28 cellular contexts compared by ENCODE assay signal in the genomic region with DNA sequence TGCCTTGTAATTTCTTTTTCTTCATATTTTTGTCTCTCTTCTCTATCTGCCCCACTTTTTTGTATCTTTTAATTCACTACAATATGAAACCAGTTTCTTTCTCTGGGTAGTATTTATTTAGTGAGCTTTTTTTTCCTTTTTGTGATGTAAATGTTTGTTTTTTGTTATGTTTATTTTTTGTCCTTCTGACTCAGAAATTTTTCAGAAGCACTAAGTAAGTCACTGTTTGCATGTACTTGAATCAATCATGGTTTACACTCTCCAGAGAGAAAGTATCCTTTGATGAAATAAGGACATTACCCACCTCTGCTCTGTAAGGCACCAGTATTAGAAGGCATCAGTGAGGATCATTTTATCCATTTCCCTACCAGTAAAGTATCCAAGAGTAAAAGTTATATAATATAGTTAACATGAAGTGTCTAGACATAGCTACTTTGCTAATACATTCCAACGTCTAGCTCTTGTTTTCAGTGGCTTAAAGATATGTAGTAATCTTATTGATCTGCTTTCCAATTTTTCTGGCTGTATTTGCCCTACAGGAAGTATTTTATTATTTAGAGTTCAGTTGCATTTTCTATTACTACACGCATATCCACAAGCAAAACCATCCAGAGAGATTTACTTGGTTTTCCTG. TPM values are rescaled to one million over a fixed set of nuclear protein-coding genes. Genes with fewer than 3 reads are reported as not detected.
DNase-seq lines count a peak whose midpoint lies in the region; ATAC-seq, FAIRE-seq and TF ChIP-seq lines count a peak whose summit lies in the region.
"Had no signal": no experiment of that assay in that cellular context is flagged by ENCODE, and none has a peak within 500 bp of the region (broad histone marks: within the 10 kb centered on the region; RNA-seq: fewer than 3 reads in every experiment).

No MANE protein-coding gene starts in this region.

- no peak for DNase-seq in stimulated activated naive CD8-positive, alpha-beta T cell treated with anti-CD3 and anti-CD28 coated beads, Interleukin-15, amount 100 ng/mL, for 72 hours
- no peak for DNase-seq in stimulated activated naive CD8-positive, alpha-beta T cell treated with anti-CD3 and anti-CD28 coated beads, Interleukin-15, Interleukin-2, amounts not matched to agents 100 U/mL and 50 U/mL, for 24 hours
- no peak for DNase-seq in T-helper 2 cell treated with Interferon-gamma antibody and Interleukin-4, amounts not matched to agents 5 μg/mL and 100 μg/mL, for 36 hours (ENCODE audit: low spot score)
- DNase-seq in upper lobe of right lung, result no peak
- no peak for DNase-seq in stimulated activated CD4-positive, alpha-beta T cell treated with anti-CD3 and anti-CD28 coated beads, Interleukin-4, amount 100 ng/mL, for 24 hours
- no peak for DNase-seq in NCI-H510A treated with DMSO at 0.1 percent for 48 hours (lab: John Stamatoyannopoulos, UW)
- no peak for DNase-seq in CD4-positive, alpha-beta memory T cell
- DNase-seq: activated CD4-positive, alpha-beta T cell treated with anti-CD3 and anti-CD28 coated beads for 1 hour; activated effector memory CD4-positive, alpha-beta T cell treated with Interleukin-2 at 50 U/mL for 16 hours; adrenal gland; dorsolateral prefrontal cortex; foreskin keratinocyte; GDM1; hypothalamus; kidney; NCI-H1436; NCI-H524; sigmoid colon; SK-N-SH; stimulated activated naive CD4-positive, alpha-beta T cell had no signal

- no peaks in the 10 kb centered on the region for H3K27me3 Mint-ChIP-seq in stimulated activated naive CD8-positive, alpha-beta T cell treated with anti-CD3 and anti-CD28 coated beads, Interleukin-15, amount 100 ng/mL, for 72 hours
- peaks cover 3% of the 10 kb centered on the region for H3K27me3 Mint-ChIP-seq in T-helper 2 cell treated with Interferon-gamma antibody and Interleukin-4, amounts not matched to agents 5 μg/mL and 100 μg/mL, for 36 hours (ENCODE audit: low read depth)
- H3K27me3 Mint-ChIP-seq in CD4-positive, alpha-beta memory T cell, result no peaks in the 10 kb centered on the region

- POLR2A ChIA-PET in CD4-positive, alpha-beta memory T cell (lab: Charles Lee; ENCODE audit: partially characterized antibody), result no interaction called here

- H3K9me3 ChIP-seq in upper lobe of right lung, result no peaks in the 10 kb centered on the region
- H3K9me3 ChIP-seq in CD4-positive, alpha-beta memory T cell (ENCODE audit: control insufficient read depth in 1 of 2, low read length in 2 of 2), result no peaks in the 10 kb centered on the region
- H3K9me3 ChIP-seq: adrenal gland, sigmoid colon, SK-N-SH, tibial nerve had no signal

- peak; percentile 56 for FAIRE-seq in islet of Langerhans (lab: Jason Lieb, UNC)
- FAIRE-seq: H1, HTR-8/SVneo, kidney had no signal

- H3K36me3 ChIP-seq in upper lobe of right lung, result no peaks in the 10 kb centered on the region
- H3K36me3 ChIP-seq in CD4-positive, alpha-beta memory T cell (ENCODE audit: insufficient read depth, low read length), result no peaks in the 10 kb centered on the region
- H3K36me3 ChIP-seq: adrenal gland, cardiac muscle cell, sigmoid colon, tibial nerve had no signal

- peaks cover 6% of the 10 kb centered on the region for H3K36me3 Mint-ChIP-seq in T-helper 2 cell treated with Interferon-gamma antibody and Interleukin-4, amounts not matched to agents 5 μg/mL and 100 μg/mL, for 36 hours (ENCODE audit: low read depth)
- H3K36me3 Mint-ChIP-seq in CD4-positive, alpha-beta memory T cell, result no peaks in the 10 kb centered on the region

- ATAC-seq in stimulated activated naive CD8-positive, alpha-beta T cell treated with anti-CD3 and anti-CD28 coated beads, Interleukin-15, amount 100 ng/mL, for 72 hours, result no peak
- no peak for ATAC-seq in stimulated activated naive CD8-positive, alpha-beta T cell treated with anti-CD3 and anti-CD28 coated beads, Interleukin-15, Interleukin-2, amounts not matched to agents 100 U/mL and 50 U/mL, for 24 hours
- ATAC-seq in upper lobe of right lung, result no peak
- ATAC-seq: foreskin keratinocyte had no signal

- CTCF ChIA-PET in CD4-positive, alpha-beta memory T cell (lab: Charles Lee; ENCODE audit: partially characterized antibody), result interaction anchor here (1.0 to 2.8 kb wide), 3 partner anchors 14 to 165 kb away, joined by 3 to 9 read pairs (median 4); no protein-coding TSS in a partner anchor

- H3K4me1 ChIP-seq in upper lobe of right lung, result peaks cover 17% of the 10 kb centered on the region
- H3K4me1 ChIP-seq in CD4-positive, alpha-beta memory T cell (ENCODE audit: insufficient read depth, low read length), result no peaks in the 10 kb centered on the region
- H3K4me1 ChIP-seq: foreskin keratinocyte had no signal

- intact Hi-C loops in upper lobe of right lung (cut with DNase I), result loop anchor here (10.0 kb wide), 1 partner anchor 156 kb away; no protein-coding TSS in a partner anchor
- intact Hi-C loops in CD4-positive, alpha-beta memory T cell (cut with micrococcal nuclease), result no loop called here

- H3K27ac Mint-ChIP-seq in stimulated activated naive CD8-positive, alpha-beta T cell treated with anti-CD3 and anti-CD28 coated beads, Interleukin-15, amount 100 ng/mL, for 72 hours, result peak overlapping the region in 1 of 2 donors; percentile 19
- H3K27ac Mint-ChIP-seq in T-helper 2 cell treated with Interferon-gamma antibody and Interleukin-4, amounts not matched to agents 5 μg/mL and 100 μg/mL, for 36 hours, result peak overlapping the region; percentile 17
- no peak overlapping the region for H3K27ac Mint-ChIP-seq in CD4-positive, alpha-beta memory T cell

- no peak for TF ChIP-seq CTCF in upper lobe of right lung (IDR thresholded peaks at IDR 0.05)

- H3K9me3 Mint-ChIP-seq in stimulated activated naive CD8-positive, alpha-beta T cell treated with anti-CD3 and anti-CD28 coated beads, Interleukin-15, amount 100 ng/mL, for 72 hours, result no peaks in the 10 kb centered on the region
- H3K9me3 Mint-ChIP-seq in T-helper 2 cell treated with Interferon-gamma antibody and Interleukin-4, amounts not matched to agents 5 μg/mL and 100 μg/mL, for 36 hours, result no peaks in the 10 kb centered on the region
- H3K9me3 Mint-ChIP-seq in CD4-positive, alpha-beta memory T cell, result no peaks in the 10 kb centered on the region

- H3K4me3 Mint-ChIP-seq in stimulated activated naive CD8-positive, alpha-beta T cell treated with anti-CD3 and anti-CD28 coated beads, Interleukin-15, amount 100 ng/mL, for 72 hours, result peak overlapping the region; percentile 29 to 56
- H3K4me3 Mint-ChIP-seq in T-helper 2 cell treated with Interferon-gamma antibody and Interleukin-4, amounts not matched to agents 5 μg/mL and 100 μg/mL, for 36 hours, result peak overlapping the region; percentile 2
- no peak overlapping the region for H3K4me3 Mint-ChIP-seq in CD4-positive, alpha-beta memory T cell

- peak overlapping the region; percentile 33 for H3K27ac ChIP-seq in upper lobe of right lung
- H3K27ac ChIP-seq in CD4-positive, alpha-beta memory T cell (ENCODE audit: low read depth, low read length), result no peak overlapping the region
- H3K27ac ChIP-seq: adrenal gland, cardiac muscle cell, dorsolateral prefrontal cortex, epithelial cell of prostate, foreskin keratinocyte, RWPE1, tibial nerve had no signal

- no peaks in the 10 kb centered on the region for H3K27me3 ChIP-seq in upper lobe of right lung
- H3K27me3 ChIP-seq in CD4-positive, alpha-beta memory T cell (ENCODE audit: insufficient read depth, low read length), result no peaks in the 10 kb centered on the region
- H3K27me3 ChIP-seq: adrenal gland, cardiac muscle cell, dorsolateral prefrontal cortex, foreskin keratinocyte, sigmoid colon, tibial nerve had no signal

- no peak overlapping the region for H3K4me3 ChIP-seq in upper lobe of right lung
- no peak overlapping the region for H3K4me3 ChIP-seq in CD4-positive, alpha-beta memory T cell (ENCODE audit: low read length in 2 of 2)
- H3K4me3 ChIP-seq: adrenal gland, cardiac muscle cell, dorsolateral prefrontal cortex, lung, sigmoid colon, tibial nerve had no signal

- H3K4me1 Mint-ChIP-seq in stimulated activated naive CD8-positive, alpha-beta T cell treated with anti-CD3 and anti-CD28 coated beads, Interleukin-15, amount 100 ng/mL, for 72 hours, result peaks cover 78% of the 10 kb centered on the region
- peaks cover 40% of the 10 kb centered on the region for H3K4me1 Mint-ChIP-seq in T-helper 2 cell treated with Interferon-gamma antibody and Interleukin-4, amounts not matched to agents 5 μg/mL and 100 μg/mL, for 36 hours (ENCODE audit: low read depth)
- peaks cover 3 to 10% (median 6%) of the 10 kb centered on the region in 4 donors for H3K4me1 Mint-ChIP-seq in CD4-positive, alpha-beta memory T cell

RNA-seq across cellular contexts. Expression of a gene that starts 25.4 kb away (rescaled TPM):
- 43.2 TPM for total RNA-seq in upper lobe of right lung
- total RNA-seq in CD4-positive, alpha-beta memory T cell, result not detected
- under 1 TPM in 1 of 2 donors, not detected in 1; 0.32 TPM for polyA plus RNA-seq in CD4-positive, alpha-beta memory T cell

Comparison
In these comparisons a context has a peak if more than half of its experiments do, and no peak if none do; other contexts are left out.
1. H3K4me3 Mint-ChIP-seq: peak in stimulated activated naive CD8-positive, alpha-beta T cell treated with anti-CD3 and anti-CD28 coated beads, Interleukin-15, amount 100 ng/mL, for 72 hours (2 of 2) and T-helper 2 cell treated with Interferon-gamma antibody and Interleukin-4, amounts not matched to agents 5 μg/mL and 100 μg/mL, for 36 hours (single experiment); none in CD4-positive, alpha-beta memory T cell (0 of 8).
2. RNA of a gene that starts 25.4 kb away (total RNA-seq): 43.2 TPM in upper lobe of right lung (single experiment); not detected in CD4-positive, alpha-beta memory T cell; every median in the first group is over 10 times any median in the second.